In the genomic region with DNA sequence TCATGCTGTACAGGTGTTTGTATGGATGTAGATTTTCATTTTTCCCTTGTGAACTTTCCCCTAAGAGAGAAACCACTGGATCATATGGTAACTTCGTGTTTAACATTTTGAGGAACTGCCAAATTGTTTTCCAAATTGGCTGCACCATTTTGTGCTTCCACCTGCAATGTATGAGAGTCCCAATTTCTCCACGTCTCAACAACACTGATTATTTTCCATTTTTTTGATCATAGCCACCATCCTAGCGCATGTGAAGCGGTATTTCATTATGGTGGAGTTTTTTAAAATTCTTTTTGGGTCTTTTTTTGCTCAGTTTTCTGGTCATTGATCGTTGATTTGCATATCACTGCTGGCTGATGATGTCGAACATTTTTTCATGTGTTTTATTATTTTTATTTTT, we compare ENCODE assay signal across 18 cellular contexts. TPM values are rescaled to one million over a fixed set of nuclear protein-coding genes. Genes with fewer than 3 reads are reported as not detected.
A peak's percentile ranks its signal among the peaks of the same experiment; 100 is the strongest.
DNase-seq lines count a peak whose midpoint lies in the region; ATAC-seq and TF ChIP-seq lines count a peak whose summit lies in the region.
"Had no signal": no experiment of that assay in that cellular context is flagged by ENCODE, and none has a peak within 500 bp of the region (broad histone marks: within the 10 kb centered on the region; RNA-seq: fewer than 3 reads in every experiment).

No MANE protein-coding gene starts in this region.

- DNase-seq in CD4-positive, alpha-beta T cell, result no peak
- DNase-seq in WTC11 (ENCODE audit: low spot score) (no peak), glutamatergic neuron (no peak), cerebellar nuclear complex (lab: John Stamatoyannopoulos, UW) (no peak), HuH-7.5 (ENCODE audit: low spot score) (no peak)
- no peak for DNase-seq in CD8-positive, alpha-beta memory T cell
- DNase-seq in effector CD4-positive, alpha-beta T cell, result no peak
- DNase-seq: BE2C; Caco-2; CD8-positive, alpha-beta T cell; GF-D8; GM23248 had no signal

- H3K9me3 Mint-ChIP-seq in CD4-positive, alpha-beta T cell, result no peaks in the 10 kb centered on the region
- H3K9me3 Mint-ChIP-seq in WTC11 (no peaks in the 10 kb centered on the region), glutamatergic neuron (ENCODE audit: unreplicated experiment) (peaks cover 1% of the 10 kb centered on the region)
- no peaks in the 10 kb centered on the region for H3K9me3 Mint-ChIP-seq in CD8-positive, alpha-beta memory T cell
- H3K9me3 Mint-ChIP-seq: CD8-positive, alpha-beta T cell; IgD-negative memory B cell had no signal

- CTCF ChIA-PET in CD4-positive, alpha-beta T cell (lab: Charles Lee), result no interaction called here
- CTCF ChIA-PET in HEK293 (lab: Yijun Ruan, JAX), result no interaction called here
- CTCF ChIA-PET in WTC11 (lab: Charles Lee), result no interaction called here
- CTCF ChIA-PET in CD8-positive, alpha-beta memory T cell (lab: Charles Lee), result interaction anchor here (2.0 kb wide), 1 partner anchor 11 kb away, joined by 6 read pairs; no protein-coding TSS in a partner anchor

- intact Hi-C loops in CD4-positive, alpha-beta T cell (cut with DNase I, micrococcal nuclease), result no loop called here

- H3K4me1 Mint-ChIP-seq in CD4-positive, alpha-beta T cell (ENCODE audit: low read depth), result peaks cover 36% of the 10 kb centered on the region
- H3K4me1 Mint-ChIP-seq in WTC11, result 0 out of 2 replicates have a peak, but pooled peaks cover 2% of the 10 kb centered on the region
- H3K4me1 Mint-ChIP-seq in glutamatergic neuron (ENCODE audit: low read depth, unreplicated experiment), result peaks cover 8% of the 10 kb centered on the region
- H3K4me1 Mint-ChIP-seq in CD8-positive, alpha-beta memory T cell, result peaks cover 34 to 51% (median 44%) of the 10 kb centered on the region in 3 donors

- no peaks in the 10 kb centered on the region for H3K27me3 Mint-ChIP-seq in CD4-positive, alpha-beta T cell
- H3K27me3 Mint-ChIP-seq in WTC11 (ENCODE audit: low read depth) (no peaks in the 10 kb centered on the region), glutamatergic neuron (ENCODE audit: unreplicated experiment) (peaks cover 6% of the 10 kb centered on the region)
- H3K27me3 Mint-ChIP-seq in CD8-positive, alpha-beta memory T cell, result peaks cover 0 to 2% of the 10 kb centered on the region in 2 donors
- H3K27me3 Mint-ChIP-seq: IgD-negative memory B cell had no signal

- H3K36me3 ChIP-seq in HEK293 (ENCODE audit: control insufficient read depth in 2 of 2, insufficient read depth in 1 of 2, low read length in 2 of 2), result peaks cover 29 to 51% of the 10 kb centered on the region in 2 experiments
- H3K36me3 ChIP-seq in CD8-positive, alpha-beta memory T cell (ENCODE audit: insufficient read depth, low read length), result no peaks in the 10 kb centered on the region

- no peaks in the 10 kb centered on the region for H3K4me1 ChIP-seq in HEK293 (ENCODE audit: control insufficient read depth, insufficient read depth, low read length)
- peaks cover 24% of the 10 kb centered on the region for H3K4me1 ChIP-seq in CD8-positive, alpha-beta memory T cell (ENCODE audit: insufficient read depth, low read length)
- H3K4me1 ChIP-seq: BE2C, Caco-2 had no signal

- POLR2A ChIA-PET in CD4-positive, alpha-beta T cell (lab: Charles Lee), result no interaction called here
- POLR2A ChIA-PET in HEK293 (lab: Yijun Ruan, JAX) (no interaction called here), WTC11 (lab: Charles Lee) (no interaction called here)
- POLR2A ChIA-PET in CD8-positive, alpha-beta memory T cell (lab: Charles Lee), result no interaction called here

- H3K9me3 ChIP-seq in CD4-positive, alpha-beta T cell (ENCODE audit: control insufficient read depth, low read length), result no peaks in the 10 kb centered on the region
- no peaks in the 10 kb centered on the region for H3K9me3 ChIP-seq in HEK293 (ENCODE audit: control insufficient read depth, insufficient read depth, low read depth, low read length)
- no peaks in the 10 kb centered on the region for H3K9me3 ChIP-seq in CD8-positive, alpha-beta memory T cell (ENCODE audit: low read length)
- H3K9me3 ChIP-seq: A549, BE2C, Caco-2 had no signal

- peaks cover 41% of the 10 kb centered on the region for H3K36me3 Mint-ChIP-seq in CD4-positive, alpha-beta T cell (ENCODE audit: low read depth)
- H3K36me3 Mint-ChIP-seq in WTC11, result peaks cover 27% of the 10 kb centered on the region
- no peaks in the 10 kb centered on the region for H3K36me3 Mint-ChIP-seq in glutamatergic neuron (ENCODE audit: unreplicated experiment)
- peaks cover 0 to 52% (median 3%) of the 10 kb centered on the region in 3 donors for H3K36me3 Mint-ChIP-seq in CD8-positive, alpha-beta memory T cell

- peak overlapping the region; percentile 67 for H3K4me3 Mint-ChIP-seq in CD4-positive, alpha-beta T cell
- H3K4me3 Mint-ChIP-seq in WTC11, result no peak overlapping the region
- peak overlapping the region; percentile 30 for H3K4me3 Mint-ChIP-seq in glutamatergic neuron (ENCODE audit: unreplicated experiment)
- H3K4me3 Mint-ChIP-seq in CD8-positive, alpha-beta memory T cell, result peak overlapping the region in 1 of 7 donors; percentile 59
- H3K4me3 Mint-ChIP-seq: CD8-positive, alpha-beta T cell had no signal

- no peaks in the 10 kb centered on the region for H3K27me3 ChIP-seq in CD4-positive, alpha-beta T cell (ENCODE audit: control insufficient read depth, insufficient read depth, low read length)
- no peaks in the 10 kb centered on the region for H3K27me3 ChIP-seq in CD8-positive, alpha-beta memory T cell (ENCODE audit: insufficient read depth, low read length, poor library complexity, severe bottlenecking)
- H3K27me3 ChIP-seq: BE2C had no signal

- no peak overlapping the region for H3K4me3 ChIP-seq in HEK293 (ENCODE audit: low read depth, low read length)
- H3K4me3 ChIP-seq in CD8-positive, alpha-beta memory T cell (ENCODE audit: low read length), result no peak overlapping the region
- H3K4me3 ChIP-seq: A549, GM23248 had no signal

- H3K27ac Mint-ChIP-seq in CD4-positive, alpha-beta T cell, result peak overlapping the region; percentile 49
- H3K27ac Mint-ChIP-seq in WTC11 (peak overlapping the region; percentile 38; the same call in 1 of the 2 replicates), glutamatergic neuron (ENCODE audit: unreplicated experiment) (peak overlapping the region; percentile 29)
- H3K27ac Mint-ChIP-seq in CD8-positive, alpha-beta memory T cell, result peak overlapping the region in 1 of 8 donors; percentile 20
- H3K27ac Mint-ChIP-seq: CD8-positive, alpha-beta T cell had no signal

- ATAC-seq in CD4-positive, alpha-beta T cell (ENCODE audit: poor library complexity), result no peak
- no peak for ATAC-seq in WTC11
- ATAC-seq: A549; CD8-positive, alpha-beta T cell; HCT116 had no signal

- no peak overlapping the region for H3K27ac ChIP-seq in CD4-positive, alpha-beta T cell (ENCODE audit: low read depth, low read length)
- no peak overlapping the region for H3K27ac ChIP-seq in HEK293 (ENCODE audit: extremely low read depth, low read depth, low read length)
- H3K27ac ChIP-seq in CD8-positive, alpha-beta memory T cell (ENCODE audit: low read depth, low read length), result no peak overlapping the region
- H3K27ac ChIP-seq: A549, C4-2B, GM23248 had no signal

- TF ChIP-seq CTCF in CD4-positive, alpha-beta T cell (IDR thresholded peaks at IDR 0.05), result no peak
- TF ChIP-seq CTCF in HEK293 (tag by site-specific recombination; IDR thresholded peaks at IDR 0.05), result no peak
- no peak for TF ChIP-seq CTCF in WTC11 (IDR thresholded peaks at IDR 0.05)
- TF ChIP-seq CTCF in glutamatergic neuron (IDR thresholded peaks at IDR 0.05; ENCODE audit: partially characterized antibody, unreplicated experiment), result no peak

TF ChIP-seq in HEK293, 187 proteins besides CTCF, POLR2A, EP300 and RAD21:
- no peak for TF ChIP-seq ZNF335 (tag by site-specific recombination; conservative IDR thresholded peaks at IDR 0.05)
- 0 out of 2 replicates have a peak, but pooled peaks have one; percentile 7 for TF ChIP-seq PRDM1 (tag by site-specific recombination; IDR thresholded peaks at IDR 0.05)
- no peak for TF ChIP-seq BCL11B (tag by site-specific recombination; IDR thresholded peaks at IDR 0.05; ENCODE audit: low read depth)
TF ChIP-seq in HEK293: peak in this region for 1.

TF ChIP-seq in WTC11, 78 proteins besides CTCF, POLR2A, EP300 and RAD21:
- no peak for TF ChIP-seq ZNF416 (CRISPR knock-in tag; IDR thresholded peaks at IDR 0.05)
TF ChIP-seq in WTC11: peak in this region for 0.

RNA-seq across cellular contexts. Expression of a gene that starts 5.0 kb away (rescaled TPM):
- 100 to 1,000 TPM; 145 to 156 TPM for total RNA-seq in CD4-positive, alpha-beta T cell
- total RNA-seq in WTC11 (2021) (519 to 568 TPM (median 552 TPM) in 3 replicates), glutamatergic neuron (ENCODE audit: unreplicated experiment) (394 TPM)
- total RNA-seq in CD8-positive, alpha-beta memory T cell, result 100 to 1,000 TPM; 337 to 341 TPM
- polyA plus RNA-seq in CD8-positive, alpha-beta memory T cell, result 334 TPM

RNA-seq across cellular contexts. Expression of a gene that starts 5.6 kb away (rescaled TPM):
- 1 to 10 TPM; 3.4 to 5.5 TPM for total RNA-seq in CD4-positive, alpha-beta T cell
- total RNA-seq in WTC11 (2021) (4.7 to 7.8 TPM (median 7.7 TPM) in 3 replicates), glutamatergic neuron (ENCODE audit: unreplicated experiment) (1.7 TPM)
- 1 to 10 TPM; 3.1 to 3.4 TPM for total RNA-seq in CD8-positive, alpha-beta memory T cell
- polyA plus RNA-seq in CD8-positive, alpha-beta memory T cell, result 1.4 TPM

RNA-seq across cellular contexts. Expression of a gene that starts 7.7 kb away (rescaled TPM):
- total RNA-seq in CD4-positive, alpha-beta T cell, result 1 to 10 TPM; 3.7 to 4.4 TPM
- total RNA-seq in WTC11 (2021) (10.2 to 11.9 TPM (median 11.1 TPM) in 3 replicates), glutamatergic neuron (ENCODE audit: unreplicated experiment) (21.6 TPM)
- total RNA-seq in CD8-positive, alpha-beta memory T cell, result 1 to 10 TPM; 6.5 to 7.5 TPM
- polyA plus RNA-seq in CD8-positive, alpha-beta memory T cell, result not detected
- total RNA-seq: GM23248 had no signal
- polyA plus RNA-seq: IgD-negative memory B cell had no signal

RNA-seq across cellular contexts. Expression of a gene that starts 17.1 kb away (rescaled TPM):
- total RNA-seq in CD4-positive, alpha-beta T cell, result 1 to 10 TPM; 1.1 to 1.7 TPM
- total RNA-seq in WTC11 (2021) (7.9 to 10.6 TPM (median 10.1 TPM) in 3 replicates), glutamatergic neuron (ENCODE audit: unreplicated experiment) (40.9 TPM)
- under 1 TPM; 0.07 to 0.11 TPM for total RNA-seq in CD8-positive, alpha-beta memory T cell
- 0.33 TPM for polyA plus RNA-seq in CD8-positive, alpha-beta memory T cell
- total RNA-seq: HT-29 had no signal
- polyA plus RNA-seq: IgD-negative memory B cell had no signal
